12 cellular contexts compared by ENCODE assay signal in the genomic region with DNA sequence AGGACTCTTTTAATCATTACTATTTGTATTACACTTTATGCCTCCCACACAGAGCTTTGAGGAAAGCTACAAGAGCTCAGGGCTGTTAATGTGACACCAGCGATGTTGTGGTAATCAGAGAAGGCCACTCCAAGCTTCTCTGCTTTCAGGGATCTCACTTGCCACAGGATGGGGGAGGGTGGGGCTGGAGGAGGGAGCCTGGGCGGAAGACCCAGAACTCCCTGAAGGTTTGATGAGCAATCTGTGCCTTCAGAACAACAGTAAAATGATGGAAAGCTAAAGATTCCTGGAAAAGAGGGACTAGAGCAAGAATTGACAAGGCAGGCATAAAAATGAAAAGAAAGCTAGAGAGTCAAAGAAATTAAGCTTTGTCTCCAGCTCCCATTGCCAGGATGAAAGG.
DNase-seq lines count a peak whose midpoint lies in the region; ATAC-seq and TF ChIP-seq lines count a peak whose summit lies in the region.
"Had no signal": no experiment of that assay in that cellular context is flagged by ENCODE, and none has a peak within 500 bp of the region (broad histone marks: within the 10 kb centered on the region; RNA-seq: fewer than 3 reads in every experiment).

No MANE protein-coding gene starts in this region.

- no peaks in the 10 kb centered on the region for H3K36me3 ChIP-seq in left ventricle myocardium inferior

- H3K36me3 Mint-ChIP-seq in H9 (ENCODE audit: insufficient read depth in 1 of 3, low read depth in 3 of 3), result no peaks in the 10 kb centered on the region

- no peak overlapping the region for H3K14ac ChIP-seq in H9 (ENCODE audit: insufficient read depth, low read length)

- H3K27ac ChIP-seq in H9 (ENCODE audit: insufficient read length, low read depth, low read length) (no peak overlapping the region), left ventricle myocardium inferior (replicated peaks) (peak overlapping the region; percentile 57)

- H3K9me3 Mint-ChIP-seq in H9, result no peaks in the 10 kb centered on the region
- H3K9me3 Mint-ChIP-seq: stimulated activated naive CD8-positive, alpha-beta T cell treated with anti-CD3 and anti-CD28 coated beads, Interleukin-15, amount 100 ng/mL, for 72 hours had no signal

- no peak for ATAC-seq in HG03039 (IDR thresholded peaks at IDR 0.05; ENCODE audit: unreplicated experiment)
- ATAC-seq: activated CD4-positive, CD25-positive, alpha-beta regulatory T cell treated with anti-CD3 and anti-CD28 coated beads, Interleukin-2, amount 50 U/mL, for 24 hours; stimulated activated naive CD8-positive, alpha-beta T cell treated with anti-CD3 and anti-CD28 coated beads, Interleukin-15, amount 100 ng/mL, for 72 hours had no signal

- H3K4me1 ChIP-seq in H9 (ENCODE audit: insufficient read depth, low read length) (peaks cover 12% of the 10 kb centered on the region; the same call in 1 of the 2 replicates), left ventricle myocardium inferior (peaks cover 12% of the 10 kb centered on the region)

- no peak overlapping the region for H2BK15ac ChIP-seq in H9 (ENCODE audit: low read depth, low read length)

- DNase-seq in H9, result peak; percentile 77
- DNase-seq in NCI-H524 treated with DMSO at 0.1 percent for 48 hours (lab: John Stamatoyannopoulos, UW), result peak; percentile 44
- peak; percentile 36 for DNase-seq in left ventricle myocardium inferior
- peak; percentile 40 for DNase-seq in retina
- DNase-seq in amniotic stem cell (lab: John Stamatoyannopoulos, UW), result no peak
- no peak for DNase-seq in NCI-H2081 treated with DMSO at 0.1 percent for 48 hours (lab: John Stamatoyannopoulos, UW)
- DNase-seq in SKM-1 treated with dmso at 0.1 percent for 144 hours (lab: John Stamatoyannopoulos, UW; ENCODE audit: unreplicated experiment), result no peak
- DNase-seq: amygdala; NCI-H526; stimulated activated naive CD8-positive, alpha-beta T cell treated with anti-CD3 and anti-CD28 coated beads, Interleukin-15, amount 100 ng/mL, for 72 hours had no signal

- H3K79me2 ChIP-seq in H9 (ENCODE audit: insufficient read depth, low read length), result no peaks in the 10 kb centered on the region

- peak overlapping the region in 1 of 2 experiments; percentile 7; a peak in 1 of 5 replicates for H3K4me3 Mint-ChIP-seq in H9
- H3K4me3 Mint-ChIP-seq: stimulated activated naive CD8-positive, alpha-beta T cell treated with anti-CD3 and anti-CD28 coated beads, Interleukin-15, amount 100 ng/mL, for 72 hours had no signal

- no peak overlapping the region for H3K56ac ChIP-seq in H9 (ENCODE audit: insufficient read length, low read depth, low read length)

- no peak overlapping the region for H3K9ac ChIP-seq in H9 (ENCODE audit: extremely low read depth, insufficient read length, low read length)

- no peak overlapping the region for H4K8ac ChIP-seq in H9 (replicated peaks; ENCODE audit: insufficient read length, low read depth, low read length)

- no peak overlapping the region for H2BK120ac ChIP-seq in H9 (ENCODE audit: low read depth, low read length, poor library complexity, severe bottlenecking)

- no peaks in the 10 kb centered on the region for H3K27me3 Mint-ChIP-seq in H9 (ENCODE audit: low read depth)
- H3K27me3 Mint-ChIP-seq: stimulated activated naive CD8-positive, alpha-beta T cell treated with anti-CD3 and anti-CD28 coated beads, Interleukin-15, amount 100 ng/mL, for 72 hours had no signal

- no peak overlapping the region for H3K23ac ChIP-seq in H9 (ENCODE audit: insufficient read length, low read depth, low read length)

- H2BK12ac ChIP-seq in H9 (ENCODE audit: insufficient read length, low read depth, low read length), result no peak overlapping the region

- TF ChIP-seq CTCF in H9 (conservative IDR thresholded peaks at IDR 0.05) (no peak), left ventricle myocardium inferior (IDR thresholded peaks at IDR 0.05; ENCODE audit: borderline replicate concordance) (no peak)

- H4K20me1 ChIP-seq in H9 (ENCODE audit: control insufficient read depth, insufficient read depth, insufficient read length), result no peaks in the 10 kb centered on the region

- no peak overlapping the region for H3K18ac ChIP-seq in H9 (ENCODE audit: insufficient read length, low read depth, low read length)

- H3K4me1 Mint-ChIP-seq in H9, result peaks cover 39 to 43% of the 10 kb centered on the region in 2 experiments

- H3K27ac Mint-ChIP-seq in H9, result peak overlapping the region; percentile 46 to 91 (median 89); a peak in 4 of 7 replicates

- H2BK20ac ChIP-seq in H9 (ENCODE audit: low read depth, low read length, poor library complexity, severe bottlenecking), result no peak overlapping the region

- H3K27me3 ChIP-seq in H9 (ENCODE audit: insufficient read depth, low read length) (no peaks in the 10 kb centered on the region), left ventricle myocardium inferior (ENCODE audit: low read depth) (no peaks in the 10 kb centered on the region)

- H3K79me1 ChIP-seq in H9 (ENCODE audit: insufficient read depth, low read depth, low read length, poor library complexity, severe bottlenecking), result no peaks in the 10 kb centered on the region

- no peak overlapping the region for H3K4me3 ChIP-seq in left ventricle myocardium inferior

- H4K5ac ChIP-seq in H9 (ENCODE audit: insufficient read length, low read depth, low read length), result no peak overlapping the region

- H2AK5ac ChIP-seq in H9 (ENCODE audit: insufficient read length, low read length), result no peak overlapping the region

- H4K91ac ChIP-seq in H9 (ENCODE audit: insufficient read length, low read depth, low read length), result no peak overlapping the region

- no CpG with 5 or more reads among the region's 2 CpGs for WGBS in H9 (ENCODE audit: extremely low coverage, insufficient read length, low lambda C conversion rate)

- peak overlapping the region; percentile 3 for H2AFZ ChIP-seq in H9 (ENCODE audit: low read length)

- H2BK5ac ChIP-seq in H9 (ENCODE audit: insufficient read length, low read length), result no peak overlapping the region

- no peaks in the 10 kb centered on the region for H3K23me2 ChIP-seq in H9 (ENCODE audit: insufficient read length, low read depth, low read length, poor library complexity, severe bottlenecking)

- no peak overlapping the region for H3T11ph ChIP-seq in H9 (ENCODE audit: low read length)

- H3K9me3 ChIP-seq in H9 (ENCODE audit: control insufficient read depth, low read depth, low read length), result no peaks in the 10 kb centered on the region
- H3K9me3 ChIP-seq in left ventricle myocardium inferior (replicated peaks), result no peaks in the 10 kb centered on the region

- no peak overlapping the region for H3K4me2 ChIP-seq in H9 (ENCODE audit: insufficient read depth, insufficient read length, low read length)

- intact Hi-C loops in left ventricle myocardium inferior (cut with micrococcal nuclease), result no loop called here

- no peak overlapping the region for H3K4ac ChIP-seq in H9 (ENCODE audit: low read depth, low read length)

Comparison
In these comparisons a context has a peak if more than half of its experiments do, and no peak if none do; other contexts are left out.
1. DNase-seq: peak in H9 (single experiment), NCI-H524 treated with DMSO at 0.1 percent for 48 hours (single experiment), left ventricle myocardium inferior (single experiment) and retina (single experiment); none in amniotic stem cell (single experiment), NCI-H2081 treated with DMSO at 0.1 percent for 48 hours (single experiment) and SKM-1 treated with dmso at 0.1 percent for 144 hours (single experiment).